Comparison of ENCODE assay signal across 21 cellular contexts in genomic region chr4:36183665-36184393, GRCh38.
"Had no signal": no experiment of that assay in that cellular context is flagged by ENCODE, and none has a peak within 500 bp of the region (broad histone marks: within the 10 kb centered on the region; RNA-seq: fewer than 3 reads in every experiment).

No MANE protein-coding gene starts in this region.

- FAIRE-seq: small intestine had no signal

- H3K4me3 ChIP-seq: colonic mucosa, gastrocnemius medialis, left ventricle myocardium inferior, lower lobe of right lung, right lobe of liver, thoracic aorta, transverse colon, upper lobe of right lung, uterus had no signal

- H3K27me3 ChIP-seq: colonic mucosa, gastrocnemius medialis, right lobe of liver, transverse colon, upper lobe of right lung, uterus had no signal

- H3K4me1 ChIP-seq: colonic mucosa, gastrocnemius medialis, left ventricle myocardium inferior, lower lobe of right lung, right lobe of liver, transverse colon, upper lobe of right lung, uterus had no signal

- H3K27ac Mint-ChIP-seq: dendritic cell treated with granulocyte-macrophage colony-stimulating factor and Interleukin-4, amounts not matched to agents 40 ng/mL and 50 ng/mL, for 4 days; naive thymus-derived CD8-positive, alpha-beta T cell; nephron progenitor cell had no signal

- H3K4me3 Mint-ChIP-seq: dendritic cell treated with granulocyte-macrophage colony-stimulating factor and Interleukin-4, amounts not matched to agents 40 ng/mL and 50 ng/mL, for 4 days; naive thymus-derived CD8-positive, alpha-beta T cell; nephron progenitor cell had no signal

- H3K27me3 Mint-ChIP-seq: dendritic cell treated with granulocyte-macrophage colony-stimulating factor and Interleukin-4, amounts not matched to agents 40 ng/mL and 50 ng/mL, for 4 days; naive thymus-derived CD8-positive, alpha-beta T cell had no signal

- H3K36me3 ChIP-seq: colonic mucosa, gastrocnemius medialis, left ventricle myocardium inferior, thoracic aorta, uterus had no signal

- ATAC-seq: gastrocnemius medialis; left cardiac atrium; naive thymus-derived CD8-positive, alpha-beta T cell; right lobe of liver had no signal

- H3K9me3 ChIP-seq: colonic mucosa, gastrocnemius medialis, left ventricle myocardium inferior, lower lobe of right lung, right lobe of liver, thoracic aorta, transverse colon, upper lobe of right lung, uterus had no signal

- DNase-seq: central memory CD4-positive, alpha-beta T cell; colonic mucosa; gastrocnemius medialis; head of caudate nucleus; left cardiac atrium; left ventricle myocardium inferior; lower lobe of right lung; naive thymus-derived CD8-positive, alpha-beta T cell; nephron progenitor cell; right lobe of liver; small intestine; stimulated activated CD4-positive, alpha-beta T cell treated with anti-CD3 and anti-CD28 coated beads, Interleukin-15, amount 100 ng/mL, for 24 hours; stimulated activated CD4-positive, alpha-beta T cell treated with anti-CD3 and anti-CD28 coated beads, Interleukin-4, amount 100 ng/mL, for 1 hour; stimulated activated CD8-positive, alpha-beta memory T cell treated with anti-CD3 and anti-CD28 coated beads, Interleukin-4, amount 100 ng/mL, for 48 hours; stimulated activated naive CD4-positive, alpha-beta T cell treated with Interleukin-2 at 50 U/mL for 16 hours; substantia nigra; transverse colon; upper lobe of right lung; uterus had no signal

- H3K4me1 Mint-ChIP-seq: nephron progenitor cell had no signal

- H3K27ac ChIP-seq: colonic mucosa, gastrocnemius medialis, left ventricle myocardium inferior, lower lobe of right lung, right lobe of liver, thoracic aorta, transverse colon, upper lobe of right lung, uterus had no signal

- H3K9me3 Mint-ChIP-seq: dendritic cell treated with granulocyte-macrophage colony-stimulating factor and Interleukin-4, amounts not matched to agents 40 ng/mL and 50 ng/mL, for 4 days; naive thymus-derived CD8-positive, alpha-beta T cell; nephron progenitor cell had no signal
